26 cellular contexts compared by ENCODE assay signal in the genomic region with DNA sequence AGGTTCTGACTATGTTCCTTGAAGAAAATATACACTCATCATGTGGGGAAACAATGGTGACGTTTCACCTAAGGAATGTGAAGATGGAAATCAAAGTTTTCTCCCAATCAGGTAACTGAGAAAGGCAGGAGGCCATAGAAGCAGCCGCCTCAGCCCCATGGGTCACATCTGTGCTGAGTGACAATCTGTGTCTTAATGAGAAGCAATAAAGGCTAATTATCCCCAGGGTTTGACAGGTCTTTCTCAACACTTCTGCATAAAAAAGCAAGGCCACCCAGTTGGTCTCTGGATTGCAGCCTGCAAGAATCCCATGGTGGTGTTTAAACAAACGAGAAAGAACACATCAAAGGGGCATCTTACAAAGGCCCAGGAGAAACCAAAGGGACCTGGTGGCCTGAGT.
DNase-seq lines count a peak whose midpoint lies in the region; ATAC-seq and TF ChIP-seq lines count a peak whose summit lies in the region.
"Had no signal": no experiment of that assay in that cellular context is flagged by ENCODE, and none has a peak within 500 bp of the region (broad histone marks: within the 10 kb centered on the region; RNA-seq: fewer than 3 reads in every experiment).

No MANE protein-coding gene starts in this region.

- H3K27me3 ChIP-seq in neural progenitor cell: no peaks in the 10 kb centered on the region
- H3K27me3 ChIP-seq in tibial nerve: no peaks in the 10 kb centered on the region
- H3K27me3 ChIP-seq: gastroesophageal sphincter, SJCRH30, spleen, transverse colon had no signal

- no peaks in the 10 kb centered on the region for H4K20me1 ChIP-seq in neural progenitor cell (ENCODE audit: low read depth)

- peaks cover 4% of the 10 kb centered on the region for H3K9me3 Mint-ChIP-seq in neural progenitor cell
- H3K9me3 Mint-ChIP-seq: activated T-helper 1 cell treated with anti-CD3 and anti-CD28 coated beads, Interleukin-12 subunit alpha, Interleukin-12 subunit beta, Interleukin-2, Interleukin-4 antibody, amounts not matched to agents 30 ng/mL and 10 ng/mL and 1 ng/mL, durations not matched to agents 14 hours and 24 hours and 36 hours; stimulated activated naive CD8-positive, alpha-beta T cell treated with anti-CD3 and anti-CD28 coated beads, Interleukin-15, Interleukin-2, amounts not matched to agents 100 ng/mL and 50 ng/mL, for 24 hours had no signal

- H3K27ac Mint-ChIP-seq in neural progenitor cell: no peak overlapping the region
- H3K27ac Mint-ChIP-seq: activated naive CD8-positive, alpha-beta T cell; activated T-helper 1 cell treated with anti-CD3 and anti-CD28 coated beads, Interleukin-12 subunit alpha, Interleukin-12 subunit beta, Interleukin-2, Interleukin-4 antibody, amounts not matched to agents 30 ng/mL and 10 ng/mL and 1 ng/mL, durations not matched to agents 14 hours and 24 hours and 36 hours; effector memory CD8-positive, alpha-beta T cell; stimulated activated naive CD8-positive, alpha-beta T cell treated with anti-CD3 and anti-CD28 coated beads, Interleukin-15, Interleukin-2, amounts not matched to agents 100 ng/mL and 50 ng/mL, for 24 hours had no signal

- no peaks in the 10 kb centered on the region for H3K79me2 ChIP-seq in neural progenitor cell (ENCODE audit: low read depth)

- H3K36me3 ChIP-seq in neural progenitor cell: no peaks in the 10 kb centered on the region
- H3K36me3 ChIP-seq in tibial nerve: no peaks in the 10 kb centered on the region
- H3K36me3 ChIP-seq: gastroesophageal sphincter, SJCRH30, spleen, transverse colon had no signal

- H2AFZ ChIP-seq in neural progenitor cell (replicated peaks): no peak overlapping the region

- TF ChIP-seq POLR2A in tibial nerve (IDR thresholded peaks at IDR 0.05): no peak

- H3K9me3 ChIP-seq in neural progenitor cell (ENCODE audit: low read depth) (no peaks in the 10 kb centered on the region), tibial nerve (no peaks in the 10 kb centered on the region)
- H3K9me3 ChIP-seq: gastroesophageal sphincter, transverse colon had no signal

- H3F3A ChIP-seq in neural progenitor cell (ENCODE audit: low read depth): peaks cover 11% of the 10 kb centered on the region

- H3K27ac ChIP-seq in neural progenitor cell (no peak overlapping the region), tibial nerve (no peak overlapping the region)
- H3K27ac ChIP-seq: 22Rv1, gastroesophageal sphincter, SJCRH30, transverse colon had no signal

- H3K27me3 Mint-ChIP-seq in neural progenitor cell (ENCODE audit: insufficient read depth, low read depth): peaks cover 4% of the 10 kb centered on the region
- H3K27me3 Mint-ChIP-seq: activated naive CD8-positive, alpha-beta T cell; effector memory CD8-positive, alpha-beta T cell; stimulated activated naive CD8-positive, alpha-beta T cell treated with anti-CD3 and anti-CD28 coated beads, Interleukin-15, Interleukin-2, amounts not matched to agents 100 ng/mL and 50 ng/mL, for 24 hours had no signal

- TF ChIP-seq CTCF in neural progenitor cell (IDR thresholded peaks at IDR 0.05): no peak
- no peak for TF ChIP-seq CTCF in tibial nerve (IDR thresholded peaks at IDR 0.05)

- no peaks in the 10 kb centered on the region for H3K36me3 Mint-ChIP-seq in neural progenitor cell
- H3K36me3 Mint-ChIP-seq: activated naive CD8-positive, alpha-beta T cell had no signal

- no peak for TF ChIP-seq EP300 in tibial nerve (IDR thresholded peaks at IDR 0.05)

- no peak overlapping the region for H3K9ac ChIP-seq in neural progenitor cell

- peaks cover 14% of the 10 kb centered on the region for H3K4me1 ChIP-seq in neural progenitor cell
- H3K4me1 ChIP-seq in tibial nerve: peaks cover 0 to 12% (median 4%) of the 10 kb centered on the region in 4 donors
- H3K4me1 ChIP-seq: transverse colon had no signal

- 84 to 92% methylated on average over 3 of the region's 3 CpGs for WGBS in tibial nerve, 2 donors

- H3K4me3 ChIP-seq in neural progenitor cell (no peak overlapping the region), tibial nerve (no peak overlapping the region)
- H3K4me3 ChIP-seq: gastroesophageal sphincter, lung, SJCRH30, spleen, transverse colon had no signal

- peaks cover 6% of the 10 kb centered on the region for H3K4me1 Mint-ChIP-seq in neural progenitor cell

- no peak overlapping the region for H3K4me3 Mint-ChIP-seq in neural progenitor cell
- H3K4me3 Mint-ChIP-seq: activated naive CD8-positive, alpha-beta T cell; activated T-helper 1 cell treated with anti-CD3 and anti-CD28 coated beads, Interleukin-12 subunit alpha, Interleukin-12 subunit beta, Interleukin-2, Interleukin-4 antibody, amounts not matched to agents 30 ng/mL and 10 ng/mL and 1 ng/mL, durations not matched to agents 14 hours and 24 hours and 36 hours; effector memory CD8-positive, alpha-beta T cell; stimulated activated naive CD8-positive, alpha-beta T cell treated with anti-CD3 and anti-CD28 coated beads, Interleukin-15, Interleukin-2, amounts not matched to agents 100 ng/mL and 50 ng/mL, for 24 hours had no signal

- no peak for ATAC-seq in esophagus mucosa
- ATAC-seq: effector memory CD8-positive, alpha-beta T cell; gastroesophageal sphincter had no signal

- peak; percentile 80 for DNase-seq in NCI-H146 (lab: John Stamatoyannopoulos, UW)
- no peak for DNase-seq in NCI-H146 treated with DMSO at 0.1 percent for 48 hours (lab: John Stamatoyannopoulos, UW; ENCODE audit: unreplicated experiment)
- peak; percentile 29 for DNase-seq in NAMALWA (ENCODE audit: low spot score)
- DNase-seq in amniotic epithelial cell (ENCODE audit: low read depth): peak; percentile 34
- peak; percentile 45 for DNase-seq in neural progenitor cell (ENCODE audit: low spot score)
- DNase-seq in AML-193 (lab: John Stamatoyannopoulos, UW): no peak
- no peak for DNase-seq in tibial nerve (ENCODE audit: low spot score in 2 of 2)
- DNase-seq: activated CD4-positive, alpha-beta T cell treated with anti-CD3 and anti-CD28 coated beads for 48 hours; effector memory CD8-positive, alpha-beta T cell; MM.1S; NCI-H1436 treated with DMSO at 0.1 percent for 48 hours; NCI-H2171; NCI-H524 treated with DMSO at 0.1 percent for 48 hours; nucleus accumbens; SJCRH30; spleen; stimulated activated CD4-positive, alpha-beta T cell treated with anti-CD3 and anti-CD28 coated beads, Interleukin-4, amount 100 ng/mL, for 24 hours; T-helper 1 cell; transverse colon had no signal

- peak overlapping the region; percentile 23 for H3K4me2 ChIP-seq in neural progenitor cell

Comparison
In these comparisons a context has a peak if more than half of its experiments do, and no peak if none do; other contexts are left out.
1. DNase-seq: peak in NCI-H146 (single experiment), NAMALWA (single experiment), amniotic epithelial cell (single experiment) and neural progenitor cell (single experiment); none in NCI-H146 treated with DMSO at 0.1 percent for 48 hours (single experiment), AML-193 (0 of 2) and tibial nerve (0 of 2).